Comparison of ENCODE assay signal across 30 cellular contexts in genomic region chr5:52925001-52925400, GRCh38.
"Had no signal": no experiment of that assay in that cellular context is flagged by ENCODE, and none has a peak within 500 bp of the region (broad histone marks: within the 10 kb centered on the region; RNA-seq: fewer than 3 reads in every experiment).

No MANE protein-coding gene starts in this region.

- H3K4me1 Mint-ChIP-seq: neural crest cell had no signal

- H3K36me3 ChIP-seq: neutrophil, pancreas, prostate gland, right atrium auricular region, suprapubic skin, uterus had no signal

- H3K27ac ChIP-seq: neutrophil, pancreas, prostate gland, right atrium auricular region, right lobe of liver, stomach, suprapubic skin, testis, tibial artery, transverse colon, upper lobe of right lung, uterus had no signal

- H3K27me3 Mint-ChIP-seq: stimulated activated naive CD8-positive, alpha-beta T cell treated with anti-CD3 and anti-CD28 coated beads, Interleukin-15, Interleukin-2, amounts not matched to agents 100 ng/mL and 50 ng/mL, for 24 hours; type B pancreatic cell had no signal

- ATAC-seq: naive thymus-derived CD8-positive, alpha-beta T cell; natural killer cell treated with Interleukin-12 subunit alpha and Interleukin-12 subunit beta and Interleukin-15 and Interleukin-18, amount 100 ng/mL, for 72 hours; pancreas; right lobe of liver; stimulated activated effector memory CD8-positive, alpha-beta T cell treated with anti-CD3 and anti-CD28 coated beads, Interleukin-12 subunit alpha, Interleukin-12 subunit beta, amount 100 ng/mL, for 72 hours; stimulated activated naive B cell treated with anti-CD40 and anti-IgM and Interleukin-4, amounts not matched to agents 10 μg/mL and 1 μg/mL and 100 μg/mL, for 72 hours; upper lobe of right lung had no signal

- H3K4me3 ChIP-seq: pancreas, prostate gland, right atrium auricular region, right lobe of liver, sigmoid colon, stomach, suprapubic skin, testis, tibial artery, transverse colon, upper lobe of right lung, uterus had no signal

- H3K27ac Mint-ChIP-seq: nephron progenitor cell; stimulated activated effector memory CD8-positive, alpha-beta T cell treated with anti-CD3 and anti-CD28 coated beads, Interleukin-12 subunit alpha, Interleukin-12 subunit beta, amount 100 ng/mL, for 72 hours; stimulated activated naive B cell treated with anti-CD40 and anti-IgM and Interleukin-4, amounts not matched to agents 10 μg/mL and 1 μg/mL and 100 μg/mL, for 72 hours; stimulated activated naive CD8-positive, alpha-beta T cell treated with anti-CD3 and anti-CD28 coated beads, Interleukin-15, Interleukin-2, amounts not matched to agents 100 ng/mL and 50 ng/mL, for 24 hours; type B pancreatic cell had no signal

- DNase-seq: naive thymus-derived CD8-positive, alpha-beta T cell; nephron progenitor cell; nucleus accumbens; pancreas; retina; right lobe of liver; sigmoid colon; small intestine; stimulated activated CD4-positive, alpha-beta T cell treated with anti-CD3 and anti-CD28 coated beads, Interleukin-15, amount 100 ng/mL, for 24 hours; stimulated activated CD4-positive, alpha-beta T cell treated with anti-CD3 and anti-CD28 coated beads, Interleukin-2, amount 100 ng/mL, for 24 hours; stimulated activated CD4-positive, alpha-beta T cell treated with anti-CD3 and anti-CD28 coated beads, Interleukin-2, amount 100 ng/mL, for 48 hours; stimulated activated CD4-positive, alpha-beta T cell treated with anti-CD3 and anti-CD28 coated beads, Interleukin-4, amount 100 ng/mL, for 24 hours; stimulated activated naive B cell treated with anti-CD40 and anti-IgM and Interleukin-4, amounts not matched to agents 10 μg/mL and 1 μg/mL and 100 μg/mL, for 72 hours; stimulated activated naive CD4-positive, alpha-beta T cell treated with Interleukin-2 at 50 U/mL for 16 hours; stomach; substantia nigra; testis; tibial artery; transverse colon; upper lobe of right lung; uterus had no signal

- H3K9me3 ChIP-seq: neutrophil, pancreas, prostate gland, right atrium auricular region, right lobe of liver, sigmoid colon, stomach, suprapubic skin, testis, tibial artery, transverse colon, upper lobe of right lung, uterus had no signal

- H3K4me3 Mint-ChIP-seq: naive thymus-derived CD8-positive, alpha-beta T cell; natural killer cell treated with Interleukin-12 subunit alpha and Interleukin-12 subunit beta and Interleukin-15 and Interleukin-18, amount 100 ng/mL, for 72 hours; nephron progenitor cell; neural crest cell; stimulated activated effector memory CD8-positive, alpha-beta T cell treated with anti-CD3 and anti-CD28 coated beads, Interleukin-12 subunit alpha, Interleukin-12 subunit beta, amount 100 ng/mL, for 72 hours; stimulated activated naive B cell treated with anti-CD40 and anti-IgM and Interleukin-4, amounts not matched to agents 10 μg/mL and 1 μg/mL and 100 μg/mL, for 72 hours; stimulated activated naive CD8-positive, alpha-beta T cell treated with anti-CD3 and anti-CD28 coated beads, Interleukin-15, Interleukin-2, amounts not matched to agents 100 ng/mL and 50 ng/mL, for 24 hours; type B pancreatic cell had no signal

- H3K27me3 ChIP-seq: neutrophil, pancreas, right atrium auricular region, right lobe of liver, sigmoid colon, stomach, suprapubic skin, testis, tibial artery, transverse colon, upper lobe of right lung, uterus had no signal

- H3K4me1 ChIP-seq: pancreas, prostate gland, right atrium auricular region, right lobe of liver, suprapubic skin, testis, upper lobe of right lung, uterus had no signal

- H3K9me3 Mint-ChIP-seq: naive thymus-derived CD8-positive, alpha-beta T cell; natural killer cell treated with Interleukin-12 subunit alpha and Interleukin-12 subunit beta and Interleukin-15 and Interleukin-18, amount 100 ng/mL, for 72 hours; nephron progenitor cell; neural crest cell; stimulated activated effector memory CD8-positive, alpha-beta T cell treated with anti-CD3 and anti-CD28 coated beads, Interleukin-12 subunit alpha, Interleukin-12 subunit beta, amount 100 ng/mL, for 72 hours; stimulated activated naive B cell treated with anti-CD40 and anti-IgM and Interleukin-4, amounts not matched to agents 10 μg/mL and 1 μg/mL and 100 μg/mL, for 72 hours; stimulated activated naive CD8-positive, alpha-beta T cell treated with anti-CD3 and anti-CD28 coated beads, Interleukin-15, Interleukin-2, amounts not matched to agents 100 ng/mL and 50 ng/mL, for 24 hours; type B pancreatic cell had no signal

- H3K36me3 Mint-ChIP-seq: naive thymus-derived CD8-positive, alpha-beta T cell; stimulated activated effector memory CD8-positive, alpha-beta T cell treated with anti-CD3 and anti-CD28 coated beads, Interleukin-12 subunit alpha, Interleukin-12 subunit beta, amount 100 ng/mL, for 72 hours; stimulated activated naive B cell treated with anti-CD40 and anti-IgM and Interleukin-4, amounts not matched to agents 10 μg/mL and 1 μg/mL and 100 μg/mL, for 72 hours; type B pancreatic cell had no signal
